14 cellular contexts compared by ENCODE assay signal in genomic region chr6:69421986-69422385, GRCh38.
DNase-seq lines count a peak whose midpoint lies in the region; ATAC-seq and TF ChIP-seq lines count a peak whose summit lies in the region.
"Had no signal": no experiment of that assay in that cellular context is flagged by ENCODE, and none has a peak within 500 bp of the region (broad histone marks: within the 10 kb centered on the region; RNA-seq: fewer than 3 reads in every experiment).

No MANE protein-coding gene starts in this region.

- ATAC-seq in upper lobe of right lung = no peak

- intact Hi-C loops in upper lobe of right lung (cut with DNase I) = no loop called here

- peak overlapping the region; percentile 77 for H3K27ac ChIP-seq in neural cell (ENCODE audit: low read length)
- no peak overlapping the region for H3K27ac ChIP-seq in upper lobe of right lung

- no peaks in the 10 kb centered on the region for H3K27me3 ChIP-seq in neural cell (ENCODE audit: insufficient read depth, low read depth, low read length)
- H3K27me3 ChIP-seq in upper lobe of right lung = no peaks in the 10 kb centered on the region

- no peaks in the 10 kb centered on the region for H3K36me3 ChIP-seq in neural cell (ENCODE audit: insufficient read depth, low read length)
- H3K36me3 ChIP-seq in upper lobe of right lung = no peaks in the 10 kb centered on the region
- H3K36me3 ChIP-seq: HAP-1 had no signal

- H3K9me3 ChIP-seq in neural cell (ENCODE audit: low read length) (no peaks in the 10 kb centered on the region), upper lobe of right lung (no peaks in the 10 kb centered on the region)
- H3K9me3 ChIP-seq: HAP-1 had no signal

- H3K4me3 ChIP-seq in neural cell (ENCODE audit: low read length) (peak overlapping the region; percentile 47), upper lobe of right lung (no peak overlapping the region)
- H3K4me3 ChIP-seq: HAP-1 had no signal

- no peak for TF ChIP-seq RAD21 in neural cell (conservative IDR thresholded peaks at IDR 0.05)

- no peaks in the 10 kb centered on the region for H3K9me2 ChIP-seq in neural cell (ENCODE audit: insufficient read depth, low read length)

- H3K79me2 ChIP-seq in neural cell (replicated peaks; ENCODE audit: insufficient read depth, low read length) = no peaks in the 10 kb centered on the region

- no peaks in the 10 kb centered on the region for H4K20me1 ChIP-seq in neural cell (ENCODE audit: insufficient read depth)

- peaks cover 3% of the 10 kb centered on the region for H3F3A ChIP-seq in neural cell (ENCODE audit: insufficient read depth, low read length, poor library complexity, severe bottlenecking)

- peak overlapping the region; percentile 58 for H3K4me2 ChIP-seq in neural cell (ENCODE audit: low read length)

- no peak for TF ChIP-seq EP300 in neural cell (conservative IDR thresholded peaks at IDR 0.05; ENCODE audit: poor library complexity, severe bottlenecking)

- no peak overlapping the region for H2AFZ ChIP-seq in neural cell (ENCODE audit: low read depth, low read length)

- peak overlapping the region; percentile 13 for H3K9ac ChIP-seq in neural cell (ENCODE audit: low read length)

- no peaks in the 10 kb centered on the region for H3K4me1 ChIP-seq in upper lobe of right lung
- H3K4me1 ChIP-seq: HAP-1 had no signal

- peak; percentile 12 for DNase-seq in NCI-H1694 (lab: John Stamatoyannopoulos, UW)
- peak; percentile 47 for DNase-seq in NCI-H446 treated with DMSO at 0.1 percent for 48 hours (lab: John Stamatoyannopoulos, UW)
- DNase-seq in cerebellar cortex (ENCODE audit: low spot score) = peak; percentile 80
- no peak for DNase-seq in NCI-H1105 treated with DMSO at 0.1 percent for 48 hours (lab: John Stamatoyannopoulos, UW)
- DNase-seq in upper lobe of right lung = no peak
- DNase-seq in EL = no peak
- no peak for DNase-seq in DMS114 treated with DMSO at 0.1 percent for 48 hours (lab: John Stamatoyannopoulos, UW; ENCODE audit: unreplicated experiment)
- DNase-seq: Calu3; CD4-positive, alpha-beta memory T cell; DND-41; GF-D8; GOT3 had no signal

- TF ChIP-seq CTCF in neural cell (IDR thresholded peaks at IDR 0.05; ENCODE audit: poor library complexity, severe bottlenecking) (no peak), upper lobe of right lung (IDR thresholded peaks at IDR 0.05) (no peak)

TF ChIP-seq in neural cell, 6 proteins besides CTCF, POLR2A, EP300 and RAD21:
- TF ChIP-seq SMC3 (conservative IDR thresholded peaks at IDR 0.05; ENCODE audit: poor library complexity) (no peak), REST (IDR thresholded peaks at IDR 0.05; ENCODE audit: borderline replicate concordance) (no peak), POLR2AphosphoS5 (IDR thresholded peaks at IDR 0.05) (no peak), MXI1 (conservative IDR thresholded peaks at IDR 0.05; ENCODE audit: poor library complexity, severe bottlenecking) (no peak), TAF1 (IDR thresholded peaks at IDR 0.05; ENCODE audit: low read depth) (no peak), EZH2 (IDR thresholded peaks at IDR 0.05; ENCODE audit: borderline replicate concordance, insufficient read depth, low read length, poor library complexity, severe bottlenecking) (no peak)
TF ChIP-seq in neural cell: peak in this region for 0.

Comparison
In these comparisons a context has a peak if more than half of its experiments do, and no peak if none do; other contexts are left out.
1. DNase-seq: peak in NCI-H1694 (single experiment), NCI-H446 treated with DMSO at 0.1 percent for 48 hours (single experiment) and cerebellar cortex (single experiment); none in NCI-H1105 treated with DMSO at 0.1 percent for 48 hours (single experiment), upper lobe of right lung (single experiment), EL (single experiment) and DMS114 treated with DMSO at 0.1 percent for 48 hours (single experiment).